14 cellular contexts compared by ENCODE assay signal in the genomic region with DNA sequence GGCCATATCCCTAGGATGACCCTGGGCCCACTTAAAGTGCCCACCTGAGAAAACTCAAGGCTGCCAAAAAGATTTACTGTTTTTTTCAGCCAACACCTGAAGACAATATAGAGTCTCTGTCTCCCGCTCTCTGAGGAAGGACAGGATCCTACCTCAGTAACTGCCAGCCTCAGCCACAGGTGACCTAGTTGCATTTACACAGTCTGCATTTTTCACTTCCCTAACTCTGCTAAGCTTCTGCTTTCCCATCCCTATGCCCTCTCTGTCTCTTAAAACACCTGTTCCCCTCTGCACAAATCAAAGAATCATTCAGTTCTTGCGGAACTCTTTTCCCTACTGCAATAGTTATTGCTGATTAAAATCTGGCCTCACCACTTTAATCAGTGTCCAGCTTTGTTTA.
DNase-seq lines count a peak whose midpoint lies in the region; ATAC-seq lines count a peak whose summit lies in the region.
"Had no signal": no experiment of that assay in that cellular context is flagged by ENCODE, and none has a peak within 500 bp of the region (broad histone marks: within the 10 kb centered on the region; RNA-seq: fewer than 3 reads in every experiment).

No MANE protein-coding gene starts in this region.

- peak; percentile 55 for ATAC-seq in HG02678 (IDR thresholded peaks at IDR 0.05; ENCODE audit: unreplicated experiment)
- ATAC-seq: Right ventricle myocardium inferior had no signal

- in situ Hi-C loops in KBM-7 (cut with MboI; ENCODE audit: low pct_unique_long_range_greater_than_20kb, low sequenced_read_pairs): no loop called here

- peak; percentile 59 for DNase-seq in MV-4-11 (lab: John Stamatoyannopoulos, UW)
- DNase-seq in RPMI8226: peak; percentile 94
- DNase-seq in dedifferentiated amniotic fluid mesenchymal stem cell (ENCODE audit: extremely low spot score): no peak
- DNase-seq in KBM-7: no peak
- no peak for DNase-seq in inferior parietal cortex (ENCODE audit: extremely low spot score)
- no peak for DNase-seq in GM03348 (ENCODE audit: low spot score)
- DNase-seq: CD4-positive, CD25-positive, alpha-beta regulatory T cell; COR-L47; NCI-H1048; NCI-H1417 treated with DMSO at 0.1 percent for 48 hours; NCI-H187 treated with DMSO at 0.1 percent for 48 hours; NCI-H2107 had no signal

Comparison
In these comparisons a context has a peak if more than half of its experiments do, and no peak if none do; other contexts are left out.
1. DNase-seq: peak in MV-4-11 (single experiment) and RPMI8226 (single experiment); none in dedifferentiated amniotic fluid mesenchymal stem cell (single experiment), KBM-7 (single experiment), inferior parietal cortex (single experiment) and GM03348 (single experiment).